Comparison of ENCODE assay signal across 8 cellular contexts in genomic region chr12:11958216-11959091, GRCh38.
A peak's percentile ranks its signal among the peaks of the same experiment; 100 is the strongest.
DNase-seq lines count a peak whose midpoint lies in the region; ATAC-seq and TF ChIP-seq lines count a peak whose summit lies in the region.

No MANE protein-coding gene starts in this region.

- H3K4me3 ChIP-seq in AG09309 (ENCODE audit: control insufficient read depth, low read depth, low read length): no peak overlapping the region; the same call in 1 of the 2 replicates

- peak; percentile 14 for TF ChIP-seq CTCF in AG09309 (IDR thresholded peaks at IDR 0.05; ENCODE audit: control insufficient read depth, insufficient read depth, low read depth, low read length, missing control alignments)
- peak; percentile 51; the same call in 1 of the 2 replicates for TF ChIP-seq CTCF in HFFc6 (IDR thresholded peaks at IDR 0.05)

- DNase-seq in AG09309 (ENCODE audit: low read depth) (peak; percentile 67), HFFc6 (peak; percentile 92), glomerular visceral epithelial cell (ENCODE audit: extremely low spot score) (peak; percentile 80), NCI-H774 (lab: John Stamatoyannopoulos, UW) (no peak)
- DNase-seq in activated CD8-positive, alpha-beta T cell treated with anti-CD3 and anti-CD28 coated beads, Interleukin-2, amount 10 ng/mL, durations not matched to agents 7 days and 5 days: peak; percentile 67
- DNase-seq in activated CD4-positive, CD25-positive, alpha-beta regulatory T cell (lab: John Stamatoyannopoulos, UW): no peak

- H3K9me3 Mint-ChIP-seq in HFFc6: no peaks in the 10 kb centered on the region
- peaks cover 2% of the 10 kb centered on the region for H3K9me3 Mint-ChIP-seq in activated CD8-positive, alpha-beta T cell treated with anti-CD3 and anti-CD28 coated beads, Interleukin-2, amount 10 ng/mL, durations not matched to agents 7 days and 5 days (ENCODE audit: insufficient read depth)

- H3K4me1 Mint-ChIP-seq in HFFc6 (ENCODE audit: low read depth): peaks cover 23% of the 10 kb centered on the region
- peaks cover 52% of the 10 kb centered on the region for H3K4me1 Mint-ChIP-seq in activated CD8-positive, alpha-beta T cell treated with anti-CD3 and anti-CD28 coated beads, Interleukin-2, amount 10 ng/mL, durations not matched to agents 7 days and 5 days (ENCODE audit: low read depth)

- H3K4me3 Mint-ChIP-seq in HFFc6: peak overlapping the region; percentile 82
- H3K4me3 Mint-ChIP-seq in activated CD8-positive, alpha-beta T cell treated with anti-CD3 and anti-CD28 coated beads, Interleukin-2, amount 10 ng/mL, durations not matched to agents 7 days and 5 days: no peak overlapping the region

- CTCF ChIA-PET in activated CD8-positive, alpha-beta T cell treated with anti-CD3 and anti-CD28 coated beads, Interleukin-2, amount 10 ng/mL, durations not matched to agents 7 days and 5 days (lab: Charles Lee): interaction anchor here (1.0 to 3.2 kb wide), 2 partner anchors 8 to 51 kb away, joined by 3 to 23 read pairs; no protein-coding TSS in a partner anchor

- H3K27me3 Mint-ChIP-seq in HFFc6 (ENCODE audit: insufficient read depth): peaks cover 22% of the 10 kb centered on the region
- peaks cover 8% of the 10 kb centered on the region for H3K27me3 Mint-ChIP-seq in activated CD8-positive, alpha-beta T cell treated with anti-CD3 and anti-CD28 coated beads, Interleukin-2, amount 10 ng/mL, durations not matched to agents 7 days and 5 days (ENCODE audit: low read depth)

- H3K36me3 Mint-ChIP-seq in HFFc6 (ENCODE audit: low read depth): peaks cover under 1% of the 10 kb centered on the region; the same call in 1 of the 2 replicates
- H3K36me3 Mint-ChIP-seq in activated CD8-positive, alpha-beta T cell treated with anti-CD3 and anti-CD28 coated beads, Interleukin-2, amount 10 ng/mL, durations not matched to agents 7 days and 5 days (ENCODE audit: low read depth): peaks cover 7% of the 10 kb centered on the region

- POLR2A ChIA-PET in activated CD8-positive, alpha-beta T cell treated with anti-CD3 and anti-CD28 coated beads, Interleukin-2, amount 10 ng/mL, durations not matched to agents 7 days and 5 days (lab: Charles Lee): no interaction called here

- ATAC-seq in activated CD8-positive, alpha-beta T cell treated with anti-CD3 and anti-CD28 coated beads, Interleukin-2, amount 10 ng/mL, durations not matched to agents 7 days and 5 days: peak; percentile 75
- ATAC-seq in GM21528 (IDR thresholded peaks at IDR 0.05; ENCODE audit: low FRiP score, unreplicated experiment) (no peak), HG03378 (IDR thresholded peaks at IDR 0.05; ENCODE audit: unreplicated experiment) (no peak)

- H3K27ac Mint-ChIP-seq in HFFc6: peak overlapping the region; percentile 91
- H3K27ac Mint-ChIP-seq in activated CD8-positive, alpha-beta T cell treated with anti-CD3 and anti-CD28 coated beads, Interleukin-2, amount 10 ng/mL, durations not matched to agents 7 days and 5 days: peak overlapping the region; percentile 23

Comparison
In these comparisons a context has a peak if more than half of its experiments do, and no peak if none do; other contexts are left out.
1. DNase-seq: peak in AG09309 (single experiment), HFFc6 (single experiment), activated CD8-positive, alpha-beta T cell treated with anti-CD3 and anti-CD28 coated beads, Interleukin-2, amount 10 ng/mL, durations not matched to agents 7 days and 5 days (single experiment) and glomerular visceral epithelial cell (single experiment); none in NCI-H774 (single experiment) and activated CD4-positive, CD25-positive, alpha-beta regulatory T cell (0 of 4).